1 cellular context compared by ENCODE assay signal in the genomic region with DNA sequence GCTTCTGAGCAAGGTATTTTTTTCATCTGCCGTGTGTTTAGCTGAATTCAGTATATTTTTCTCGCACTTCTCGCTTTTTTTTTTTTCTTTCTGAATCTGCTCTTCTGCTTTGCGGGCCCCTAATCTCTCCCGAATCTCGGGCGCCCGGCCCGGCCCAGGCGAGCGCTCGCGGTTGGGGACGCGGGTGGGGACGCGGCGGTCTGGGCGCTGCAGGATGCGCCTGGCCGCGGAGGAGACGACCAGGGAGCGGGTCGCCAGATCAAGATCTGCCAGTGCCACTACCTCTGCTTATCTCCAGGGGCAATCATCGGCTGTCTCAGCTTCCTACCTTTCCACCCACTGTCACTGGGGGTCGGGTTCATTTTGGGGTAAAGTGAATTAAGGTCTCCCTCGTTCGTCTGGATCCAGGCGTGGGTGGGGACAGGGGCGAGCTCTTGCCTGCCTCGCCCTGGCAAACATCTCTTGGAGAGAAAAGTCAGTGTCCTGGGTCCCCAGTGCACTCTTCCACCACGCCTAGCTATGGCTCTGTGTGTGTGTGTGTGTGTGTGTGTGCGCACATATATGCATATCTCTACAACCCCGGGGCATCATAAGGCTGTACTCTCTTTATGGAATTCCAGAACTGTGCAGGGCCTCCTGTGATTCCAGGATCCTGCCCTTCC.
TF ChIP-seq lines count a peak whose summit lies in the region.

No MANE protein-coding gene starts in this region.

TF ChIP-seq in WTC11, 78 proteins besides CTCF, POLR2A, EP300 and RAD21 (continued from another document):
- TF ChIP-seq, protein P1, sequence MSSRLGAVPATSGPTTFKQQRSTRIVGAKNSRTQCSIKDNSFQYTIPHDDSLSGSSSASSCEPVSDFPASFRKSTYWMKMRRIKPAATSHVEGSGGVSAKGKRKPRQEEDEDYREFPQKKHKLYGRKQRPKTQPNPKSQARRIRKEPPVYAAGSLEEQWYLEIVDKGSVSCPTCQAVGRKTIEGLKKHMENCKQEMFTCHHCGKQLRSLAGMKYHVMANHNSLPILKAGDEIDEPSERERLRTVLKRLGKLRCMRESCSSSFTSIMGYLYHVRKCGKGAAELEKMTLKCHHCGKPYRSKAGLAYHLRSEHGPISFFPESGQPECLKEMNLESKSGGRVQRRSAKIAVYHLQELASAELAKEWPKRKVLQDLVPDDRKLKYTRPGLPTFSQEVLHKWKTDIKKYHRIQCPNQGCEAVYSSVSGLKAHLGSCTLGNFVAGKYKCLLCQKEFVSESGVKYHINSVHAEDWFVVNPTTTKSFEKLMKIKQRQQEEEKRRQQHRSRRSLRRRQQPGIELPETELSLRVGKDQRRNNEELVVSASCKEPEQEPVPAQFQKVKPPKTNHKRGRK (CRISPR knock-in tag; IDR thresholded peaks at IDR 0.05; ENCODE audit: borderline replicate concordance) = no peak
- no peak for TF ChIP-seq IRF2 (CRISPR knock-in tag; IDR thresholded peaks at IDR 0.05; ENCODE audit: borderline replicate concordance, low read depth)
- TF ChIP-seq E2F5 (CRISPR knock-in tag; IDR thresholded peaks at IDR 0.05) = no peak
